ENCODE assay signal across 1 cellular context in genomic region chr2:219509780-219510511, GRCh38.
TF ChIP-seq lines count a peak whose summit lies in the region.

No MANE protein-coding gene starts in this region.

TF ChIP-seq in K562, 482 proteins besides CTCF, POLR2A, EP300 and RAD21 (continued from another document and continues in another):
- TF ChIP-seq CTCFL (IDR thresholded peaks at IDR 0.05; ENCODE audit: borderline replicate concordance, insufficient read depth, low read depth, low read length, poor library complexity, severe bottlenecking): peak; percentile 77
- no peak for TF ChIP-seq BRF2 (IDR thresholded peaks at IDR 0.05; ENCODE audit: borderline replicate concordance, insufficient read depth, insufficient read length)
- no peak for TF ChIP-seq ZNF444 (CRISPR knock-in tag; IDR thresholded peaks at IDR 0.05)
- peak; percentile 94 for TF ChIP-seq HDAC2 (IDR thresholded peaks at IDR 0.05)
- no peak for TF ChIP-seq KAT2B (IDR thresholded peaks at IDR 0.05; ENCODE audit: low read depth, low read length)
- peak; percentile 70 for TF ChIP-seq EGR1 (conservative IDR thresholded peaks at IDR 0.05)
- 0 out of 2 replicates have a peak, but pooled peaks have one; percentile 47 for TF ChIP-seq REST (CRISPR knock-in tag; IDR thresholded peaks at IDR 0.05; ENCODE audit: low read depth)
- TF ChIP-seq ZNF263 (CRISPR knock-in tag; IDR thresholded peaks at IDR 0.05; ENCODE audit: borderline replicate concordance): no peak
- TF ChIP-seq ZNF639 (CRISPR knock-in tag; conservative IDR thresholded peaks at IDR 0.05 in 1 of 2, IDR thresholded peaks at IDR 0.05 in 1 of 2): peak in 1 of 2 experiments; percentile 80; a peak in 2 of 4 replicates
- TF ChIP-seq ZNF609 (CRISPR knock-in tag; IDR thresholded peaks at IDR 0.05; ENCODE audit: borderline replicate concordance): no peak; the same call in 1 of the 2 replicates
- no peak for TF ChIP-seq RBM17 (IDR thresholded peaks at IDR 0.05; ENCODE audit: borderline replicate concordance, low read depth, low read length)
- no peak for TF ChIP-seq ZSCAN32 (CRISPR knock-in tag; IDR thresholded peaks at IDR 0.05)
- peak; percentile 92 for TF ChIP-seq HDAC3 (IDR thresholded peaks at IDR 0.05; ENCODE audit: borderline replicate concordance, partially characterized antibody)
- TF ChIP-seq STAG1 (CRISPR knock-in tag; IDR thresholded peaks at IDR 0.05; ENCODE audit: borderline replicate concordance): no peak
- peak; percentile 49; the same call in 1 of the 2 replicates for TF ChIP-seq NFRKB (IDR thresholded peaks at IDR 0.05; ENCODE audit: low read depth)
- TF ChIP-seq DACH1 (IDR thresholded peaks at IDR 0.05; ENCODE audit: partially characterized antibody): peak; percentile 16
- peak; percentile 95 to 96 for TF ChIP-seq MAZ (CRISPR knock-in tag; conservative IDR thresholded peaks at IDR 0.05 in 1 of 2, IDR thresholded peaks at IDR 0.05 in 1 of 2)
- no peak for TF ChIP-seq CLOCK (CRISPR knock-in tag; IDR thresholded peaks at IDR 0.05; ENCODE audit: borderline replicate concordance)
- TF ChIP-seq ZFPM2 (CRISPR knock-in tag; IDR thresholded peaks at IDR 0.05): no peak
- TF ChIP-seq PRDM10 (IDR thresholded peaks at IDR 0.05; ENCODE audit: partially characterized antibody): peak; percentile 36
- TF ChIP-seq ZNF76 (CRISPR knock-in tag; IDR thresholded peaks at IDR 0.05; ENCODE audit: borderline replicate concordance): no peak
- TF ChIP-seq ZNF512 (tag; IDR thresholded peaks at IDR 0.05): no peak
- TF ChIP-seq COPS2 (conservative IDR thresholded peaks at IDR 0.05): no peak
- no peak for TF ChIP-seq EZH2 (IDR thresholded peaks at IDR 0.05; ENCODE audit: borderline replicate concordance, low read depth, low read length)
- TF ChIP-seq ZNF408 (CRISPR knock-in tag; IDR thresholded peaks at IDR 0.05; ENCODE audit: low read depth): no peak
- TF ChIP-seq CHCHD3 (CRISPR knock-in tag; IDR thresholded peaks at IDR 0.05): no peak
- TF ChIP-seq SOX6 (IDR thresholded peaks at IDR 0.05): peak; percentile 73
- no peak for TF ChIP-seq ELK1 (CRISPR knock-in tag; IDR thresholded peaks at IDR 0.05)
- no peak for TF ChIP-seq THRB (CRISPR knock-in tag; conservative IDR thresholded peaks at IDR 0.05)
- no peak for TF ChIP-seq HEY1 (CRISPR knock-in tag; IDR thresholded peaks at IDR 0.05; ENCODE audit: borderline replicate concordance)
